25 cellular contexts compared by ENCODE assay signal in the genomic region with DNA sequence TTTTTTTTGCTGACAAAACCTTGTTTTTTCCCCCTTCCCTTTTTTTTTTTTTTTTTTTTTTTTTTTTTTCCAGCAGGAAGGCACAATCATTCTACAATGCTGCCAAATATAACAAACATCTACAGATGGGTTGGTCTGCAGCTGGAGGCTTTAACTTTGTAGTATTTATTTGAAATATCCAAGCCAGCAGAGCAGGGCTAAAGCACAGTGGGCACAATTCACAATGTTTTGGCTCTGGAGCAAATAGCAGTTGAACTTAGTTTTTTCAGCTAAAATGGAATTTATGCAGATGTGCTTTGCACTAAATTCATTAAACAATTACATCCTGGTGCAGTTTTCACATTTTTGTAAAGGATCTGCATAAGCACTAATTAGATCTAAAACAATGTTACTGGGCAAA. TPM values are rescaled to one million over a fixed set of nuclear protein-coding genes. Genes with fewer than 3 reads are reported as not detected.
DNase-seq lines count a peak whose midpoint lies in the region; ATAC-seq and TF ChIP-seq lines count a peak whose summit lies in the region.
"Had no signal": no experiment of that assay in that cellular context is flagged by ENCODE, and none has a peak within 500 bp of the region (broad histone marks: within the 10 kb centered on the region; RNA-seq: fewer than 3 reads in every experiment).

No MANE protein-coding gene starts in this region.

- H3K27ac Mint-ChIP-seq in naive thymus-derived CD4-positive, alpha-beta T cell: no peak overlapping the region
- H3K27ac Mint-ChIP-seq: activated CD8-positive, alpha-beta T cell treated with anti-CD3 and anti-CD28 coated beads, Interleukin-2, amount 10 ng/mL, durations not matched to agents 7 days and 5 days; activated naive CD8-positive, alpha-beta T cell treated with anti-CD3 and anti-CD28 coated beads for 36 hours; activated T-helper 1 cell treated with anti-CD3 and anti-CD28 coated beads, Interleukin-12 subunit alpha, Interleukin-12 subunit beta, Interleukin-2, Interleukin-4 antibody, amounts not matched to agents 30 ng/mL and 10 ng/mL and 1 ng/mL, durations not matched to agents 14 hours and 24 hours and 36 hours had no signal

- H3K4me1 ChIP-seq in naive thymus-derived CD4-positive, alpha-beta T cell (ENCODE audit: control insufficient read depth in 2 of 2, insufficient read depth in 2 of 2, low read length in 2 of 2): no peaks in the 10 kb centered on the region
- H3K4me1 ChIP-seq: uterus had no signal

- TF ChIP-seq CTCF in dorsolateral prefrontal cortex (IDR thresholded peaks at IDR 0.05 in 54 of 56, conservative IDR thresholded peaks at IDR 0.05 in 2 of 56; ENCODE audit: low read depth in 1 of 56, partially characterized antibody in 56 of 56): no peak

- DNase-seq in MG63: peak; percentile 24
- no peak for DNase-seq in dorsolateral prefrontal cortex
- DNase-seq in lung microvascular endothelial cell (ENCODE audit: low read depth in 2 of 2): peak; percentile 42 to 87
- DNase-seq in NCI-H2029 treated with DMSO at 0.1 percent for 48 hours (lab: John Stamatoyannopoulos, UW): no peak
- DNase-seq in naive thymus-derived CD4-positive, alpha-beta T cell: no peak
- DNase-seq in H7: no peak
- DNase-seq: activated CD8-positive, alpha-beta T cell treated with anti-CD3 and anti-CD28 coated beads, Interleukin-2, amount 10 ng/mL, durations not matched to agents 7 days and 5 days; activated naive CD8-positive, alpha-beta T cell treated with anti-CD3 and anti-CD28 coated beads for 36 hours; effector CD4-positive, alpha-beta T cell; hippocampal formation; kidney glomerular epithelial cell; NCI-H1092; NCI-H2107; PC-9; sigmoid colon; stimulated activated CD4-positive, alpha-beta T cell treated with anti-CD3 and anti-CD28 coated beads, Interleukin-4, amount 100 ng/mL, for 1 hour; uterus had no signal

- no peaks in the 10 kb centered on the region for H3K36me3 Mint-ChIP-seq in naive thymus-derived CD4-positive, alpha-beta T cell
- H3K36me3 Mint-ChIP-seq: activated naive CD8-positive, alpha-beta T cell treated with anti-CD3 and anti-CD28 coated beads for 36 hours; WTC11 had no signal

- CTCF ChIA-PET in naive thymus-derived CD4-positive, alpha-beta T cell (lab: Charles Lee): no interaction called here

- POLR2A ChIA-PET in naive thymus-derived CD4-positive, alpha-beta T cell (lab: Charles Lee): interaction anchor here (0.7 kb wide), 1 partner anchor 229 kb away, joined by 8 read pairs; no protein-coding TSS in a partner anchor

- H3K36me3 ChIP-seq in MG63 (no peaks in the 10 kb centered on the region), H7 (replicated peaks; ENCODE audit: control insufficient read depth, insufficient read depth, low read length) (no peaks in the 10 kb centered on the region)
- H3K36me3 ChIP-seq in naive thymus-derived CD4-positive, alpha-beta T cell (ENCODE audit: control insufficient read depth in 2 of 3, insufficient read depth in 3 of 3, low read length in 3 of 3): no peaks in the 10 kb centered on the region
- H3K36me3 ChIP-seq: BLaER1, cardiac muscle cell, neutrophil, sigmoid colon, SJSA1, uterus had no signal

- no peaks in the 10 kb centered on the region for H3K9me3 ChIP-seq in MG63
- H3K9me3 ChIP-seq in naive thymus-derived CD4-positive, alpha-beta T cell (ENCODE audit: control insufficient read depth in 2 of 3, low read length in 3 of 3): no peaks in the 10 kb centered on the region
- H3K9me3 ChIP-seq: BLaER1, neutrophil, sigmoid colon, SJSA1, uterus had no signal

- H3K27me3 ChIP-seq in MG63 (peaks cover 36% of the 10 kb centered on the region), dorsolateral prefrontal cortex (no peaks in the 10 kb centered on the region), H7 (ENCODE audit: control insufficient read depth, insufficient read depth, low read length) (no peaks in the 10 kb centered on the region)
- H3K27me3 ChIP-seq in naive thymus-derived CD4-positive, alpha-beta T cell (ENCODE audit: control insufficient read depth in 2 of 2, insufficient read depth in 2 of 2, low read length in 2 of 2): no peaks in the 10 kb centered on the region
- H3K27me3 ChIP-seq: BLaER1, cardiac muscle cell, neutrophil, sigmoid colon, SJSA1, uterus had no signal

- ATAC-seq in GM21526 (IDR thresholded peaks at IDR 0.05; ENCODE audit: low FRiP score, unreplicated experiment): no peak
- no peak for ATAC-seq in naive thymus-derived CD4-positive, alpha-beta T cell
- ATAC-seq: activated CD8-positive, alpha-beta T cell treated with anti-CD3 and anti-CD28 coated beads, Interleukin-2, amount 10 ng/mL, durations not matched to agents 7 days and 5 days; GM12878 had no signal

- no peak overlapping the region for H3K4me3 ChIP-seq in MG63
- peak overlapping the region in 51 of 59 donors; percentile 3 to 62 (median 35) for H3K4me3 ChIP-seq in dorsolateral prefrontal cortex
- no peak overlapping the region for H3K4me3 ChIP-seq in naive thymus-derived CD4-positive, alpha-beta T cell (ENCODE audit: low read length)
- H3K4me3 ChIP-seq in H7 (ENCODE audit: insufficient read depth, low read depth, low read length): no peak overlapping the region
- H3K4me3 ChIP-seq: BLaER1, cardiac muscle cell, GM12878, PC-9, sigmoid colon, SJSA1, uterus had no signal

- H3K27me3 Mint-ChIP-seq in naive thymus-derived CD4-positive, alpha-beta T cell: peaks cover 0 to 9% (median 0%) of the 10 kb centered on the region in 5 donors
- H3K27me3 Mint-ChIP-seq: activated naive CD8-positive, alpha-beta T cell treated with anti-CD3 and anti-CD28 coated beads for 36 hours had no signal

- no peak overlapping the region for H3K4me3 Mint-ChIP-seq in naive thymus-derived CD4-positive, alpha-beta T cell
- H3K4me3 Mint-ChIP-seq: activated CD8-positive, alpha-beta T cell treated with anti-CD3 and anti-CD28 coated beads, Interleukin-2, amount 10 ng/mL, durations not matched to agents 7 days and 5 days; activated naive CD8-positive, alpha-beta T cell treated with anti-CD3 and anti-CD28 coated beads for 36 hours; activated T-helper 1 cell treated with anti-CD3 and anti-CD28 coated beads, Interleukin-12 subunit alpha, Interleukin-12 subunit beta, Interleukin-2, Interleukin-4 antibody, amounts not matched to agents 30 ng/mL and 10 ng/mL and 1 ng/mL, durations not matched to agents 14 hours and 24 hours and 36 hours; WTC11 had no signal

- H3K9me3 Mint-ChIP-seq in naive thymus-derived CD4-positive, alpha-beta T cell: no peaks in the 10 kb centered on the region
- H3K9me3 Mint-ChIP-seq: activated naive CD8-positive, alpha-beta T cell treated with anti-CD3 and anti-CD28 coated beads for 36 hours; activated T-helper 1 cell treated with anti-CD3 and anti-CD28 coated beads, Interleukin-12 subunit alpha, Interleukin-12 subunit beta, Interleukin-2, Interleukin-4 antibody, amounts not matched to agents 30 ng/mL and 10 ng/mL and 1 ng/mL, durations not matched to agents 14 hours and 24 hours and 36 hours; WTC11 had no signal

- H3K27ac ChIP-seq in dorsolateral prefrontal cortex: peak overlapping the region in 4 of 59 donors; percentile 8 to 57 (median 20)
- no peak overlapping the region for H3K27ac ChIP-seq in naive thymus-derived CD4-positive, alpha-beta T cell (ENCODE audit: low read depth, low read length)
- H3K27ac ChIP-seq: BLaER1, cardiac muscle cell, neutrophil, PC-9, sigmoid colon, SJSA1, uterus had no signal

- intact Hi-C loops in dorsolateral prefrontal cortex (cut with DNase I): no loop called here
- intact Hi-C loops in naive thymus-derived CD4-positive, alpha-beta T cell (cut with micrococcal nuclease): no loop called here

- H3K4me1 Mint-ChIP-seq in naive thymus-derived CD4-positive, alpha-beta T cell: peaks cover 0 to 5% (median 0%) of the 10 kb centered on the region in 7 donors

RNA-seq across cellular contexts. Expression of a gene that starts 39.8 kb away (rescaled TPM):
- total RNA-seq in MG63 (2014; rRNA removed; shearing (Covaris generic); ENCODE audit: low replicate concordance): 4.4 and 6.8 TPM in 2 replicates
- 100 to 1,000 TPM in 64 of 120 experiments, 10 to 100 TPM in 56; 44.0 to 166 (median 102) TPM for total RNA-seq in dorsolateral prefrontal cortex
- 11.8 and 13.9 TPM in 2 replicates for total RNA-seq in lung microvascular endothelial cell
- 10 to 100 TPM; 15.5 to 90.7 (median 50.5) TPM for total RNA-seq in naive thymus-derived CD4-positive, alpha-beta T cell
- 1 to 10 TPM; 3.6 to 3.9 TPM for polyA plus RNA-seq in naive thymus-derived CD4-positive, alpha-beta T cell
- 21.9 and 26.7 TPM in 2 replicates for total RNA-seq in H7 (2014; rRNA removed; shearing (Covaris generic))

Comparison
In these comparisons a context has a peak if more than half of its experiments do, and no peak if none do; other contexts are left out.
1. DNase-seq: peak in MG63 (single experiment) and lung microvascular endothelial cell (2 of 2); none in dorsolateral prefrontal cortex (0 of 10), NCI-H2029 treated with DMSO at 0.1 percent for 48 hours (single experiment), naive thymus-derived CD4-positive, alpha-beta T cell (0 of 9) and H7 (single experiment).
2. H3K4me3 ChIP-seq: peak in dorsolateral prefrontal cortex (51 of 59); none in MG63 (single experiment), naive thymus-derived CD4-positive, alpha-beta T cell (single experiment) and H7 (single experiment).